In genomic region chr7:45146531-45147379, GRCh38 we compare ENCODE assay signal across 2 cellular contexts.
A peak's percentile ranks its signal among the peaks of the same experiment; 100 is the strongest.
TF ChIP-seq lines count a peak whose summit lies in the region.

No MANE protein-coding gene starts in this region.

TF ChIP-seq in HepG2, 621 proteins besides CTCF, POLR2A, EP300 and RAD21 (continues in another document):
- TF ChIP-seq MAF1 (CRISPR knock-in tag; IDR thresholded peaks at IDR 0.05; ENCODE audit: borderline replicate concordance) = no peak
- TF ChIP-seq NR2F6 (IDR thresholded peaks at IDR 0.05) = 0 out of 2 replicates have a peak, but pooled peaks have one; percentile 16
- no peak for TF ChIP-seq NR2F6 (CRISPR knock-in tag; IDR thresholded peaks at IDR 0.05)
- TF ChIP-seq XRCC5 (optimal IDR thresholded peaks at IDR 0.05; ENCODE audit: low read length) = peak; percentile 63
- no peak for TF ChIP-seq ZBTB38 (CRISPR knock-in tag; IDR thresholded peaks at IDR 0.05)
- TF ChIP-seq ZNF30 (CRISPR knock-in tag; IDR thresholded peaks at IDR 0.05) = no peak
- peak; percentile 9; the same call in 1 of the 2 replicates for TF ChIP-seq ZNF687 (CRISPR knock-in tag; IDR thresholded peaks at IDR 0.05)
- TF ChIP-seq MXD4 (CRISPR knock-in tag; IDR thresholded peaks at IDR 0.05) = no peak
- no peak for TF ChIP-seq HDAC1 (CRISPR knock-in tag; IDR thresholded peaks at IDR 0.05)
- TF ChIP-seq HMGXB3 (CRISPR knock-in tag; IDR thresholded peaks at IDR 0.05; ENCODE audit: borderline replicate concordance) = no peak
- no peak for TF ChIP-seq PATZ1 (CRISPR knock-in tag; IDR thresholded peaks at IDR 0.05)
- no peak for TF ChIP-seq SP1 (IDR thresholded peaks at IDR 0.05)
- TF ChIP-seq SP1 (CRISPR knock-in tag; IDR thresholded peaks at IDR 0.05) = no peak
- no peak for TF ChIP-seq ATAD3A (CRISPR knock-in tag; IDR thresholded peaks at IDR 0.05)
- TF ChIP-seq ZNF280B (CRISPR knock-in tag; IDR thresholded peaks at IDR 0.05; ENCODE audit: borderline replicate concordance) = no peak

TF ChIP-seq in H1, 55 proteins besides CTCF, POLR2A, EP300 and RAD21:
- no peak for TF ChIP-seq TAF7 (optimal IDR thresholded peaks at IDR 0.05; ENCODE audit: borderline replicate concordance, low read depth, low read length)
- no peak for TF ChIP-seq GABPA (IDR thresholded peaks at IDR 0.05; ENCODE audit: borderline replicate concordance, insufficient read depth, low read length)
- TF ChIP-seq TEAD4 (IDR thresholded peaks at IDR 0.05; ENCODE audit: low read depth, low read length) = no peak
- no peak for TF ChIP-seq SP4 (IDR thresholded peaks at IDR 0.05; ENCODE audit: low read length)
- TF ChIP-seq KDM1A (IDR thresholded peaks at IDR 0.05; ENCODE audit: borderline replicate concordance, low read length) = no peak
- no peak for TF ChIP-seq TBP (IDR thresholded peaks at IDR 0.05; ENCODE audit: low read depth, low read length)
- no peak for TF ChIP-seq CBX8 (IDR thresholded peaks at IDR 0.05; ENCODE audit: borderline replicate concordance, low read depth, low read length)
- no peak for TF ChIP-seq CTBP2 (IDR thresholded peaks at IDR 0.05; ENCODE audit: borderline replicate concordance, insufficient read depth, insufficient read length, low read length)
- TF ChIP-seq E2F6 (IDR thresholded peaks at IDR 0.05) = no peak
- no peak for TF ChIP-seq TAF1 (IDR thresholded peaks at IDR 0.05; ENCODE audit: low read depth, low read length)
- TF ChIP-seq MAFK (IDR thresholded peaks at IDR 0.05; ENCODE audit: low read depth, low read length) = no peak
- TF ChIP-seq NANOG (IDR thresholded peaks at IDR 0.05; ENCODE audit: insufficient read depth, low read depth, low read length, poor library complexity, severe bottlenecking) = no peak
- TF ChIP-seq RFX5 (IDR thresholded peaks at IDR 0.05; ENCODE audit: borderline replicate concordance, low read depth, low read length) = no peak
- no peak for TF ChIP-seq SIX5 (IDR thresholded peaks at IDR 0.05; ENCODE audit: low read depth, low read length)
- TF ChIP-seq CEBPB (IDR thresholded peaks at IDR 0.05; ENCODE audit: low read depth, low read length) = no peak
